Comparison of ENCODE assay signal across 19 cellular contexts in the genomic region with DNA sequence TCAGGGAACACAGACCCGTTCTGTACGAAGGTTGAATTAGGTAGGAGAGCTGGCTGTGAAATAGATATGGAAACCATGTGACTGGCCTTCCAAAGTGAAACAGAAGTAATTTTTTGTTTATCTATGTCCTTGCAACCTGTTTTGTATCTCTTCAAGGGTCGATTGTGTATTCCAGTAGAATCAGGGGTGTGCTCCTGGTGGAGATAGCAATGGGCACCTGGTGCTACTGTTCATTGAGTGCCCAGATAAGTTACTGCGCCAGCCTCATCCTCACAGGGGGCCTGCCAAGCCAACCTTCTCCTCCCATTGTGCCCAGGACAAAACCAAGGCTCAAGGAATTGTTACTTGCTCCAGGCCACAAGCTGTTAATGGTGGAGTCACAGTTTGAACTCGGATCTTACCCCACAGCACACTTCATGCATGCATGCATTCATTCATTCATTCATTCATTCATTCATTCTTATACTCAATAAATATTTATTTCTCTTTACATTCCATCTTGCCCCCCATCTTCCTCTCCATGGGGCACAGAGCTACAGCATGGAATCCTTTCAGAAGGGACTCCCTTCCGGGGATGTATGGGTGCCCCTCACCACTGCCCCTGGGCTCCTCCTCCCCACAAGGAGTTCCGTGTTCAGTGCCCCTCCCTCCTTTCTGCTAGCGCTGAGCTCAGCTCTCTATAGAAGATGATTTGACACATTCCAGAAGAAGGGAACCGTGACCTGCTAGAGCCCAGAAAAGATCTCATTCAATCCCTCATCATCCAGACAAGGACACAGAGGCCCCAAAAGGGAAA. TPM values are rescaled to one million over a fixed set of nuclear protein-coding genes. Genes with fewer than 3 reads are reported as not detected.
DNase-seq lines count a peak whose midpoint lies in the region; ATAC-seq and TF ChIP-seq lines count a peak whose summit lies in the region.
"Had no signal": no experiment of that assay in that cellular context is flagged by ENCODE, and none has a peak within 500 bp of the region (broad histone marks: within the 10 kb centered on the region; RNA-seq: fewer than 3 reads in every experiment).

No MANE protein-coding gene starts in this region.

- H3K36me3 Mint-ChIP-seq in nephron (ENCODE audit: low read depth), result no peaks in the 10 kb centered on the region
- H3K36me3 Mint-ChIP-seq in endothelial cell (ENCODE audit: low read depth, unreplicated experiment), result no peaks in the 10 kb centered on the region
- H3K36me3 Mint-ChIP-seq: CD8-positive, alpha-beta memory T cell had no signal

- H3K4me1 Mint-ChIP-seq in nephron (peaks cover 65% of the 10 kb centered on the region), endothelial cell (ENCODE audit: unreplicated experiment) (peaks cover 67% of the 10 kb centered on the region)
- H3K4me1 Mint-ChIP-seq: CD8-positive, alpha-beta memory T cell had no signal

- peaks cover 4% of the 10 kb centered on the region for H3K27me3 Mint-ChIP-seq in nephron (ENCODE audit: low read depth)
- peaks cover 6% of the 10 kb centered on the region for H3K27me3 Mint-ChIP-seq in endothelial cell (ENCODE audit: unreplicated experiment)

- H3K9me3 Mint-ChIP-seq in nephron, result no peaks in the 10 kb centered on the region
- no peaks in the 10 kb centered on the region for H3K9me3 Mint-ChIP-seq in endothelial cell (ENCODE audit: unreplicated experiment)
- H3K9me3 Mint-ChIP-seq: CD8-positive, alpha-beta memory T cell had no signal

- H3K27ac Mint-ChIP-seq in nephron (peak overlapping the region; percentile 89 to 98 (median 98)), endothelial cell (ENCODE audit: unreplicated experiment) (no peak overlapping the region)

- H3K27ac ChIP-seq in cingulate gyrus (ENCODE audit: low read depth, low read length), result peak overlapping the region; percentile 77
- H3K27ac ChIP-seq: prostate gland had no signal

- TF ChIP-seq CTCF in nephron (IDR thresholded peaks at IDR 0.05; ENCODE audit: unreplicated experiment in 3 of 3) (no peak), endothelial cell (IDR thresholded peaks at IDR 0.05; ENCODE audit: unreplicated experiment) (no peak)

- DNase-seq in A172 (ENCODE audit: low spot score) (peak; percentile 60), OCI-M1 (lab: John Stamatoyannopoulos, UW) (peak; percentile 45), endothelial cell (ENCODE audit: low spot score) (no peak), NCI-H1930 (lab: John Stamatoyannopoulos, UW) (no peak)
- DNase-seq: activated CD4-positive, alpha-beta T cell treated with anti-CD3 and anti-CD28 coated beads, Interleukin-2, amount 50 U/mL, for 4 hours; activated naive CD4-positive, alpha-beta T cell treated with anti-CD3 and anti-CD28 coated beads, Interleukin-2, amount 50 U/mL, for 16 hours; CD8-positive, alpha-beta memory T cell; effector CD8-positive, alpha-beta T cell; hippocampal formation; left cardiac atrium; NCI-H526; stimulated activated naive CD4-positive, alpha-beta T cell had no signal

- no peak for ATAC-seq in HG03354 (IDR thresholded peaks at IDR 0.05; ENCODE audit: poor library complexity, severe bottlenecking, unreplicated experiment)
- ATAC-seq in HG03139 (IDR thresholded peaks at IDR 0.05; ENCODE audit: unreplicated experiment), result no peak
- ATAC-seq: SK-N-SH treated with all-trans-retinoic acid at 6 μM for 48 hours had no signal

- H3K4me3 Mint-ChIP-seq in nephron, result peak overlapping the region in 2 of 3 experiments; percentile 45 to 73
- no peak overlapping the region for H3K4me3 Mint-ChIP-seq in endothelial cell (ENCODE audit: unreplicated experiment)
- H3K4me3 Mint-ChIP-seq: CD8-positive, alpha-beta memory T cell had no signal

RNA-seq across cellular contexts. Expression of a gene that starts 24.0 kb away (rescaled TPM):
- total RNA-seq in A172 (2014; rRNA removed; shearing (Covaris generic)), result 21.1 and 30.6 TPM in 2 replicates
- 16.3 TPM for total RNA-seq in endothelial cell (ENCODE audit: unreplicated experiment)
- total RNA-seq: CD8-positive, alpha-beta memory T cell had no signal

RNA-seq across cellular contexts. Expression of a gene that starts 24.1 kb away (rescaled TPM):
- 0.36 and 0.38 TPM in 2 replicates for total RNA-seq in A172 (2014; rRNA removed; shearing (Covaris generic))
- not detected for total RNA-seq in endothelial cell (ENCODE audit: unreplicated experiment)
- total RNA-seq: CD8-positive, alpha-beta memory T cell; left cardiac atrium; ureter had no signal

RNA-seq across cellular contexts. Expression of a gene that starts 34.9 kb away (rescaled TPM):
- total RNA-seq in A172 (2014; rRNA removed; shearing (Covaris generic)), result 0.24 and 3.3 TPM in 2 replicates
- total RNA-seq in endothelial cell (ENCODE audit: unreplicated experiment), result 0.21 TPM
- total RNA-seq: CD8-positive, alpha-beta memory T cell had no signal

Comparison
In these comparisons a context has a peak if more than half of its experiments do, and no peak if none do; other contexts are left out.
1. DNase-seq: peak in A172 (single experiment) and OCI-M1 (single experiment); none in endothelial cell (single experiment) and NCI-H1930 (0 of 2).